8 cellular contexts compared by ENCODE assay signal in the genomic region with DNA sequence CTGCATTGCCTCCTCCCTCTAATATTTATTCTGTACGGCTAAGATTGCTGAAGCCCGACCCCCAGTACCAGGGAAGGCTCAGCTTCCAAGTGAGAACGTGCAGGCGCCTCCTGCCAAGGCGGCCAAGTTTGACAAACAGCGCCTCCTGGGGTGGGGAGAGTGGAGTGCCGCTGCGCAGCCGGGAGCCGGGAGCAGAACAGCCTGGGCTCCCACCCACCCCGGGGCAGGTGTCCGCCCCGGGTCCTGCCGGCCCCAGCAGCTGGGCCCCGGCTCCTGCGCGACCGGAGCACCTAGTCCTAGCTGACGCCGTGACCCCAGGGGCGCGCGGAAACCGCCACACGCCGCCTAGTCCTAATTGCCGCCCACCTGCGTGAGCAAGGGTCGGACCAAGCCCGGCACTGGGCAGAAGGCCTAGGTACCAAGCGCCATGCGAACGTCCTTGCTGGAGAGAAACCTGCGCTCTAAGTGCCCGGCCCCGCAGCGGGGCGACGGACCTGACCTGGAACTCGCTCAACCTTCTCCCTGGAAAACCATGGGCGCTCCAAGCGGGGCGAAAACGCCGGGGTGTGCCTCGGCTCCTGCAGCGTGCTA. TPM values are rescaled to one million over a fixed set of nuclear protein-coding genes. Genes with fewer than 3 reads are reported as not detected.
DNase-seq lines count a peak whose midpoint lies in the region; TF ChIP-seq lines count a peak whose summit lies in the region.

No MANE protein-coding gene starts in this region.

- H3K27ac Mint-ChIP-seq in activated naive CD4-positive, alpha-beta T cell treated with anti-CD3 and anti-CD28 coated beads, Interleukin-2, amount 10 ng/mL, durations not matched to agents 7 days and 5 days = peak overlapping the region; percentile 80
- H3K27ac Mint-ChIP-seq in type B pancreatic cell = no peak overlapping the region

- H3K4me1 Mint-ChIP-seq in activated naive CD4-positive, alpha-beta T cell treated with anti-CD3 and anti-CD28 coated beads, Interleukin-2, amount 10 ng/mL, durations not matched to agents 7 days and 5 days = peaks cover 14% of the 10 kb centered on the region
- peaks cover 27% of the 10 kb centered on the region for H3K4me1 Mint-ChIP-seq in type B pancreatic cell (ENCODE audit: unreplicated experiment)

- H3K4me3 Mint-ChIP-seq in activated naive CD4-positive, alpha-beta T cell treated with anti-CD3 and anti-CD28 coated beads, Interleukin-2, amount 10 ng/mL, durations not matched to agents 7 days and 5 days = no peak overlapping the region
- H3K4me3 Mint-ChIP-seq in type B pancreatic cell = peak overlapping the region; percentile 80

- peak; percentile 48 for DNase-seq in activated naive CD4-positive, alpha-beta T cell treated with anti-CD3 and anti-CD28 coated beads, Interleukin-2, amount 10 ng/mL, durations not matched to agents 7 days and 5 days
- no peak for DNase-seq in activated naive CD4-positive, alpha-beta T cell treated with Interleukin-2 at 50 U/mL for 16 hours
- peak; percentile 7 for DNase-seq in amniotic epithelial cell (ENCODE audit: low read depth)
- peak; percentile 53 for DNase-seq in kidney tubule cell (ENCODE audit: low spot score)
- no peak for DNase-seq in type B pancreatic cell (ENCODE audit: extremely low spot score, unreplicated experiment)
- DNase-seq in anterior cingulate cortex (lab: John Stamatoyannopoulos, UW) = no peak
- DNase-seq in mesenteric fat pad (ENCODE audit: low spot score) = no peak
- DNase-seq in NCI-H1048 (lab: John Stamatoyannopoulos, UW) = no peak

- peaks cover 91% of the 10 kb centered on the region for H3K27me3 Mint-ChIP-seq in activated naive CD4-positive, alpha-beta T cell treated with anti-CD3 and anti-CD28 coated beads, Interleukin-2, amount 10 ng/mL, durations not matched to agents 7 days and 5 days
- H3K27me3 Mint-ChIP-seq in type B pancreatic cell = peaks cover 72% of the 10 kb centered on the region

- H3K9me3 Mint-ChIP-seq in activated naive CD4-positive, alpha-beta T cell treated with anti-CD3 and anti-CD28 coated beads, Interleukin-2, amount 10 ng/mL, durations not matched to agents 7 days and 5 days = no peaks in the 10 kb centered on the region
- H3K9me3 Mint-ChIP-seq in type B pancreatic cell = no peaks in the 10 kb centered on the region

- TF ChIP-seq CTCF in type B pancreatic cell (conservative IDR thresholded peaks at IDR 0.05) = peak; percentile 87

- H3K36me3 Mint-ChIP-seq in activated naive CD4-positive, alpha-beta T cell treated with anti-CD3 and anti-CD28 coated beads, Interleukin-2, amount 10 ng/mL, durations not matched to agents 7 days and 5 days = peaks cover 7% of the 10 kb centered on the region
- H3K36me3 Mint-ChIP-seq in type B pancreatic cell = no peaks in the 10 kb centered on the region

- CTCF ChIA-PET in activated naive CD4-positive, alpha-beta T cell treated with anti-CD3 and anti-CD28 coated beads, Interleukin-2, amount 10 ng/mL, durations not matched to agents 7 days and 5 days (lab: Charles Lee) = interaction anchor here (0.6 to 1.4 kb wide), 2 partner anchors 11 to 141 kb away, joined by 3 to 5 read pairs; partner anchors contain the start of gene C10orf143

RNA-seq across cellular contexts. Expression of gene EBF3, which starts 5.0 kb away (rescaled TPM):
- total RNA-seq in type B pancreatic cell (ENCODE audit: low replicate concordance) (0.81 and 26.1 TPM in 2 replicates), mesenteric fat pad (28.6 TPM)

Comparison
In these comparisons a context has a peak if more than half of its experiments do, and no peak if none do; other contexts are left out.
1. DNase-seq: peak in activated naive CD4-positive, alpha-beta T cell treated with anti-CD3 and anti-CD28 coated beads, Interleukin-2, amount 10 ng/mL, durations not matched to agents 7 days and 5 days (single experiment), amniotic epithelial cell (single experiment) and kidney tubule cell (single experiment); none in activated naive CD4-positive, alpha-beta T cell treated with Interleukin-2 at 50 U/mL for 16 hours (single experiment), type B pancreatic cell (single experiment), anterior cingulate cortex (0 of 58), mesenteric fat pad (single experiment) and NCI-H1048 (single experiment).